8 cellular contexts compared by ENCODE assay signal in genomic region chr14:24430682-24431568, GRCh38. TPM values are rescaled to one million over a fixed set of nuclear protein-coding genes. Genes with fewer than 3 reads are reported as not detected.
DNase-seq lines count a peak whose midpoint lies in the region; ATAC-seq and TF ChIP-seq lines count a peak whose summit lies in the region.

No MANE protein-coding gene starts in this region.

- peak overlapping the region; percentile 95 for H3K27ac ChIP-seq in skeletal muscle tissue (ENCODE audit: low read depth, low read length)

- no peaks in the 10 kb centered on the region for H3K9me3 ChIP-seq in skeletal muscle tissue (ENCODE audit: control insufficient read depth in 3 of 3, low read length in 3 of 3)

- POLR2A ChIA-PET in AG04449 (lab: Yijun Ruan, JAX), result interaction anchor here (0.8 to 3.1 kb wide), 14 partner anchors 9 to 189 kb away, joined by 3 to 32 read pairs (median 5); partner anchors contain the start of genes DHRS1, LTB4R, NOP9 and SDR39U1

- H3K36me3 Mint-ChIP-seq in activated naive CD4-positive, alpha-beta T cell treated with anti-CD3 and anti-CD28 coated beads, Interleukin-2, amount 10 ng/mL, durations not matched to agents 7 days and 5 days, result peaks cover 35% of the 10 kb centered on the region

- TF ChIP-seq CTCF in AG04449 (IDR thresholded peaks at IDR 0.05; ENCODE audit: insufficient read depth, low read length, missing control alignments), result no peak

- H3K27me3 ChIP-seq in skeletal muscle tissue (ENCODE audit: control insufficient read depth in 3 of 3, insufficient read depth in 3 of 3, low read length in 3 of 3), result no peaks in the 10 kb centered on the region

- H3K36me3 ChIP-seq in skeletal muscle tissue (ENCODE audit: control insufficient read depth in 3 of 3, insufficient read depth in 3 of 3, low read length in 3 of 3), result peaks cover 21 to 41% (median 34%) of the 10 kb centered on the region in 3 donors

- DNase-seq in AG04449 (ENCODE audit: low read depth, low spot score), result no peak
- peak; percentile 42 for DNase-seq in GM19238 (ENCODE audit: insufficient read length, low spot score)
- DNase-seq in NOMO-1 treated with dmso at 0.1 percent for 144 hours (lab: John Stamatoyannopoulos, UW; ENCODE audit: unreplicated experiment), result peak; percentile 24
- DNase-seq in activated naive CD4-positive, alpha-beta T cell treated with anti-CD3 and anti-CD28 coated beads, Interleukin-2, amount 10 ng/mL, durations not matched to agents 7 days and 5 days, result peak; percentile 72
- peak; percentile 56 for DNase-seq in left cardiac atrium
- no peak for DNase-seq in T1000 (lab: John Stamatoyannopoulos, UW)
- no peak for DNase-seq in COR-L47 (lab: John Stamatoyannopoulos, UW)

- no peaks in the 10 kb centered on the region for H3K27me3 Mint-ChIP-seq in activated naive CD4-positive, alpha-beta T cell treated with anti-CD3 and anti-CD28 coated beads, Interleukin-2, amount 10 ng/mL, durations not matched to agents 7 days and 5 days

- peak overlapping the region; percentile 96 for H3K27ac Mint-ChIP-seq in activated naive CD4-positive, alpha-beta T cell treated with anti-CD3 and anti-CD28 coated beads, Interleukin-2, amount 10 ng/mL, durations not matched to agents 7 days and 5 days

- peak; percentile 29 to 66 for ATAC-seq in left cardiac atrium

- peaks cover 31 to 37% (median 32%) of the 10 kb centered on the region in 3 donors for H3K4me1 ChIP-seq in skeletal muscle tissue (ENCODE audit: control insufficient read depth in 3 of 3, insufficient read depth in 3 of 3, low read length in 3 of 3)

- intact Hi-C loops in left cardiac atrium (cut with DNase I), result loop anchor here (2.0 to 5.0 kb wide), 3 partner anchors 62 to 99 kb away; partner anchors contain the start of gene NFATC4 (in 2 of the 2)

- peak overlapping the region; percentile 92 for H3K4me3 Mint-ChIP-seq in activated naive CD4-positive, alpha-beta T cell treated with anti-CD3 and anti-CD28 coated beads, Interleukin-2, amount 10 ng/mL, durations not matched to agents 7 days and 5 days

- H3K4me3 ChIP-seq in AG04449 (ENCODE audit: low read depth, low read length) (peak overlapping the region; percentile 88), skeletal muscle tissue (ENCODE audit: low read length in 3 of 3) (peak overlapping the region; percentile 79 to 95 (median 91))

- peaks cover 65% of the 10 kb centered on the region for H3K4me1 Mint-ChIP-seq in activated naive CD4-positive, alpha-beta T cell treated with anti-CD3 and anti-CD28 coated beads, Interleukin-2, amount 10 ng/mL, durations not matched to agents 7 days and 5 days

- CTCF ChIA-PET in AG04449 (lab: Yijun Ruan, JAX), result interaction anchor here (0.8 to 33.5 kb wide), 28 partner anchors 11 to 374 kb away, joined by 3 to 1633 read pairs (median 6); partner anchors contain the start of genes ADCY4, CIDEB, DHRS1 and IPO4
- CTCF ChIA-PET in activated naive CD4-positive, alpha-beta T cell treated with anti-CD3 and anti-CD28 coated beads, Interleukin-2, amount 10 ng/mL, durations not matched to agents 7 days and 5 days (lab: Charles Lee), result interaction anchor here (0.5 to 17.5 kb wide), 43 partner anchors 7 to 400 kb away, joined by 3 to 557 read pairs (median 5); partner anchors contain the start of genes ADCY4, CHMP4A, CIDEB and DHRS1

- peak overlapping the region; percentile 90 to 95 (median 90) for H3K9ac ChIP-seq in skeletal muscle tissue (ENCODE audit: low read depth in 1 of 3, low read length in 3 of 3)

- no peaks in the 10 kb centered on the region for H3K9me3 Mint-ChIP-seq in activated naive CD4-positive, alpha-beta T cell treated with anti-CD3 and anti-CD28 coated beads, Interleukin-2, amount 10 ng/mL, durations not matched to agents 7 days and 5 days

RNA-seq across cellular contexts. Expression of gene KHNYN, which starts 1.2 kb away (rescaled TPM):
- total RNA-seq in left cardiac atrium (10 to 100 TPM; 24.8 to 27.1 TPM), skeletal muscle tissue (38.1 TPM)

RNA-seq across cellular contexts. Expression of gene CBLN3, which starts 1.5 kb away (rescaled TPM):
- total RNA-seq in left cardiac atrium (1 to 10 TPM; 2.2 to 2.5 TPM), skeletal muscle tissue (under 0.01 TPM)

RNA-seq across cellular contexts. Expression of gene SDR39U1, which starts 11.7 kb away (rescaled TPM):
- total RNA-seq in left cardiac atrium (10 to 100 TPM; 72.0 to 78.8 TPM), skeletal muscle tissue (12.0 TPM)

RNA-seq across cellular contexts. Expression of gene NYNRIN, which starts 32.1 kb away (rescaled TPM):
- total RNA-seq in left cardiac atrium (10 to 100 TPM in 1 of 2 donors, 1 to 10 TPM in 1; 6.5 to 12.0 TPM), skeletal muscle tissue (19.3 TPM)

Comparison
In these comparisons a context has a peak if more than half of its experiments do, and no peak if none do; other contexts are left out.
1. DNase-seq: peak in GM19238 (single experiment), NOMO-1 treated with dmso at 0.1 percent for 144 hours (single experiment), activated naive CD4-positive, alpha-beta T cell treated with anti-CD3 and anti-CD28 coated beads, Interleukin-2, amount 10 ng/mL, durations not matched to agents 7 days and 5 days (single experiment) and left cardiac atrium (single experiment); none in AG04449 (single experiment), T1000 (single experiment) and COR-L47 (single experiment).